Comparison of ENCODE assay signal across 27 cellular contexts in the genomic region with DNA sequence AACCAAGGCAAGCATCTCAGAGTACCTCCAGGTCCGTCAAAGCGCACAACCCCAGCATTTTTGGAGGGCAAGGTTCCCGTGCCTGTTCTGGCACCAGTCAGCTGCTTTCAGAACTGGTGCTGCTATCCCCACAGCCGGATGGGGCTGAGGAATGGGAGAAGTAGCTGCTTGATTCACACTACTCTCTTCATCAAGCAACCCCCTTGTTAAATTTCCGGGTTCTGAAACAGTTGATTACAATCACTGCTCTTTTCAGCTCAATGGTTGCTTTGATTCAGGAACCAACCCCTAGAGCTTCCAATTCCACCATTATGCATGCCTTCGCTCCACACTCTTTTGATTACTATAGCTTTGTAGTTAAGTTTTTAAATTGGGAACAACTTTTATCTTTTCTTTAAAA. TPM values are rescaled to one million over a fixed set of nuclear protein-coding genes. Genes with fewer than 3 reads are reported as not detected.
"Had no signal": no experiment of that assay in that cellular context is flagged by ENCODE, and none has a peak within 500 bp of the region (broad histone marks: within the 10 kb centered on the region; RNA-seq: fewer than 3 reads in every experiment).

No MANE protein-coding gene starts in this region.

- H3K36me3 Mint-ChIP-seq: activated naive CD8-positive, alpha-beta T cell; brain had no signal

- H3K36me3 ChIP-seq: MG63, Peyer's patch had no signal

- H3K27me3 Mint-ChIP-seq: activated CD8-positive, alpha-beta memory T cell treated with anti-CD3 and anti-CD28 coated beads, Interleukin-2, amount 10 ng/mL, durations not matched to agents 7 days and 5 days; activated naive CD8-positive, alpha-beta T cell; activated T-cell treated with anti-CD3 and anti-CD28 coated beads, Interleukin-2, amount 50 U/mL, for 24 hours; T-helper 17 cell had no signal

- ATAC-seq: activated CD8-positive, alpha-beta memory T cell treated with anti-CD3 and anti-CD28 coated beads, Interleukin-2, amount 10 ng/mL, durations not matched to agents 7 days and 5 days; T-helper 17 cell; WTC11 had no signal

- H3K4me1 Mint-ChIP-seq: activated CD8-positive, alpha-beta memory T cell treated with anti-CD3 and anti-CD28 coated beads, Interleukin-2, amount 10 ng/mL, durations not matched to agents 7 days and 5 days; brain; T-helper 17 cell; WTC11 had no signal

- H3K9me3 Mint-ChIP-seq: activated T-cell treated with anti-CD3 and anti-CD28 coated beads, Interleukin-2, amount 50 U/mL, for 24 hours; activated T-helper 1 cell treated with anti-CD3 and anti-CD28 coated beads, Interleukin-12 subunit alpha, Interleukin-12 subunit beta, Interleukin-2, Interleukin-4 antibody, amounts not matched to agents 30 ng/mL and 10 ng/mL and 1 ng/mL, durations not matched to agents 14 hours and 24 hours and 36 hours; brain; WTC11 had no signal

- H3K4me3 Mint-ChIP-seq: activated CD8-positive, alpha-beta memory T cell treated with anti-CD3 and anti-CD28 coated beads, Interleukin-2, amount 10 ng/mL, durations not matched to agents 7 days and 5 days; activated naive CD8-positive, alpha-beta T cell; activated T-cell treated with anti-CD3 and anti-CD28 coated beads, Interleukin-2, amount 50 U/mL, for 24 hours; activated T-helper 1 cell treated with anti-CD3 and anti-CD28 coated beads, Interleukin-12 subunit alpha, Interleukin-12 subunit beta, Interleukin-2, Interleukin-4 antibody, amounts not matched to agents 30 ng/mL and 10 ng/mL and 1 ng/mL, durations not matched to agents 14 hours and 24 hours and 36 hours; brain; T-helper 17 cell; WTC11 had no signal

- H3K27ac Mint-ChIP-seq: activated CD8-positive, alpha-beta memory T cell treated with anti-CD3 and anti-CD28 coated beads, Interleukin-2, amount 10 ng/mL, durations not matched to agents 7 days and 5 days; activated naive CD8-positive, alpha-beta T cell; activated T-cell treated with anti-CD3 and anti-CD28 coated beads, Interleukin-2, amount 50 U/mL, for 24 hours; activated T-helper 1 cell treated with anti-CD3 and anti-CD28 coated beads, Interleukin-12 subunit alpha, Interleukin-12 subunit beta, Interleukin-2, Interleukin-4 antibody, amounts not matched to agents 30 ng/mL and 10 ng/mL and 1 ng/mL, durations not matched to agents 14 hours and 24 hours and 36 hours; brain; T-helper 17 cell had no signal

- H3K27ac ChIP-seq: Peyer's patch, SJSA1 had no signal

- H3K27me3 ChIP-seq: MG63, Peyer's patch, SJSA1 had no signal

- H3K4me1 ChIP-seq: Peyer's patch, SJSA1 had no signal

- H3K4me3 ChIP-seq: MG63, Peyer's patch, SJSA1 had no signal

- DNase-seq: activated CD4-positive, alpha-beta T cell treated with anti-CD3 and anti-CD28 coated beads for 48 hours; activated CD4-positive, alpha-beta T cell treated with anti-CD3 and anti-CD28 coated beads, Interleukin-2, amount 50 U/mL, for 4 hours; activated CD4-positive, CD25-positive, alpha-beta regulatory T cell treated with anti-CD3 and anti-CD28 coated beads, Interleukin-2, amount 50 U/mL, for 72 hours; activated CD8-positive, alpha-beta memory T cell treated with anti-CD3 and anti-CD28 coated beads, Interleukin-2, amount 10 ng/mL, durations not matched to agents 7 days and 5 days; activated effector memory CD4-positive, alpha-beta T cell treated with Interleukin-2 at 50 U/mL for 16 hours; activated naive CD4-positive, alpha-beta T cell treated with Interleukin-2 at 50 U/mL for 16 hours; activated T-cell treated with anti-CD3 and anti-CD28 coated beads, Interleukin-2, amount 50 U/mL, for 24 hours; amygdala; MG63; MV-4-11; NCI-H1105; NCI-H1436; NCI-H187; NCI-H2081 treated with DMSO at 0.1 percent for 48 hours; NCI-H446 treated with DMSO at 0.1 percent for 48 hours; NCI-H524 treated with DMSO at 0.1 percent for 48 hours; NCI-H774; Peyer's patch; SHP77; T-helper 17 cell; T-helper 9 cell had no signal

- H3K9me3 ChIP-seq: MG63, Peyer's patch, SJSA1 had no signal

RNA-seq across cellular contexts. Expression of gene CDHR4, which starts 26.3 kb away (rescaled TPM):
- total RNA-seq: activated T-helper 1 cell treated with anti-CD3 and anti-CD28 coated beads, Interleukin-12 subunit alpha, Interleukin-12 subunit beta, Interleukin-2, Interleukin-4 antibody, amounts not matched to agents 30 ng/mL and 10 ng/mL and 1 ng/mL, durations not matched to agents 14 hours and 24 hours and 36 hours; astrocyte; SJSA1 had no signal
